Comparison of ENCODE assay signal across 10 cellular contexts in genomic region chr15:81091889-81092558, GRCh38. TPM values are rescaled to one million over a fixed set of nuclear protein-coding genes. Genes with fewer than 3 reads are reported as not detected.
DNase-seq lines count a peak whose midpoint lies in the region; TF ChIP-seq lines count a peak whose summit lies in the region.
"Had no signal": no experiment of that assay in that cellular context is flagged by ENCODE, and none has a peak within 500 bp of the region (broad histone marks: within the 10 kb centered on the region; RNA-seq: fewer than 3 reads in every experiment).

No MANE protein-coding gene starts in this region.

- H3K79me1 ChIP-seq in neuronal stem cell (ENCODE audit: low read depth, low read length): no peaks in the 10 kb centered on the region

- no peak overlapping the region for H2AK5ac ChIP-seq in neuronal stem cell (ENCODE audit: low read depth, low read length)

- CTCF ChIA-PET in HEK293T (lab: Yijun Ruan, JAX): interaction anchor here (0.7 to 5.6 kb wide), 6 partner anchors 9 to 313 kb away, joined by 3 to 27 read pairs (median 8); partner anchors contain the start of gene CEMIP

- peak overlapping the region; percentile 21 for H3K4me3 ChIP-seq in SJCRH30
- H3K4me3 ChIP-seq in neuronal stem cell (ENCODE audit: low read length in 2 of 2): no peak overlapping the region

- no peak overlapping the region for H3K18ac ChIP-seq in neuronal stem cell (ENCODE audit: low read length)

- DNase-seq in HEK293T (ENCODE audit: extremely low spot score): peak; percentile 61
- DNase-seq in SJCRH30: peak; percentile 68 to 80
- DNase-seq in glomerular visceral epithelial cell (ENCODE audit: extremely low spot score): peak; percentile 55
- peak; percentile 77 for DNase-seq in smooth muscle cell of the brain vasculature (ENCODE audit: low read depth, low spot score)
- no peak for DNase-seq in ureter (ENCODE audit: low spot score)
- no peak for DNase-seq in stimulated activated CD4-positive, alpha-beta T cell treated with anti-CD3 and anti-CD28 coated beads, Interleukin-2, amount 100 ng/mL, for 24 hours
- no peak for DNase-seq in neuronal stem cell (ENCODE audit: low spot score)
- no peak for DNase-seq in iPS-NIHi11 (ENCODE audit: low spot score)
- DNase-seq: NCI-H1105; stimulated activated CD8-positive, alpha-beta memory T cell treated with anti-CD3 and anti-CD28 coated beads, Interleukin-4, amount 100 ng/mL, for 48 hours had no signal

- H3K27me3 ChIP-seq in SJCRH30 (no peaks in the 10 kb centered on the region), neuronal stem cell (ENCODE audit: control insufficient read depth in 3 of 3, insufficient read depth in 3 of 3, low read depth in 1 of 3, low read length in 3 of 3) (peaks cover 0 to 16% (median 0%) of the 10 kb centered on the region in 3 experiments)

- H2BK120ac ChIP-seq in neuronal stem cell (ENCODE audit: low read depth, low read length): no peak overlapping the region

- no peak overlapping the region for H2BK12ac ChIP-seq in neuronal stem cell (ENCODE audit: low read length)

- H3K27ac ChIP-seq in SJCRH30 (peak overlapping the region; percentile 49), neuronal stem cell (replicated peaks; ENCODE audit: low read length) (no peak overlapping the region)

- no peak overlapping the region for H3K23ac ChIP-seq in neuronal stem cell (ENCODE audit: low read depth, low read length, poor library complexity)

- POLR2A ChIA-PET in HEK293T (lab: Yijun Ruan, JAX): interaction anchor here (1.5 kb wide), 1 partner anchor 90 kb away, joined by 9 read pairs; no protein-coding TSS in a partner anchor

- H2BK5ac ChIP-seq in neuronal stem cell (ENCODE audit: low read length): no peak overlapping the region

- no peak overlapping the region for H3K14ac ChIP-seq in neuronal stem cell (ENCODE audit: low read length)

- no peak overlapping the region for H3K9ac ChIP-seq in neuronal stem cell (ENCODE audit: low read depth, low read length, poor library complexity)

- H4K91ac ChIP-seq in neuronal stem cell (ENCODE audit: low read depth, low read length, poor library complexity): no peak overlapping the region

- H3K36me3 ChIP-seq in SJCRH30 (no peaks in the 10 kb centered on the region), neuronal stem cell (replicated peaks in 1 of 2; ENCODE audit: control insufficient read depth in 2 of 2, insufficient read depth in 2 of 2, low read length in 2 of 2) (no peaks in the 10 kb centered on the region)

- H2BK15ac ChIP-seq in neuronal stem cell (ENCODE audit: low read length): no peak overlapping the region

- no CpG with 5 or more reads among the region's 13 CpGs for WGBS in neuronal stem cell (ENCODE audit: extremely low coverage in 2 of 2, insufficient read length in 2 of 2, insufficient replicate concordance in 1 of 2), 2 donors

- H2AFZ ChIP-seq in neuronal stem cell (ENCODE audit: low read length): no peak overlapping the region

- H4K8ac ChIP-seq in neuronal stem cell (ENCODE audit: low read depth, low read length): no peak overlapping the region

- no peak overlapping the region for H3K4ac ChIP-seq in neuronal stem cell (ENCODE audit: low read length)

- no peaks in the 10 kb centered on the region for H3K9me3 ChIP-seq in SJCRH30 (replicated peaks)
- H3K9me3 ChIP-seq in neuronal stem cell (replicated peaks in 1 of 2; ENCODE audit: control insufficient read depth in 2 of 2, insufficient read depth in 1 of 2, low read depth in 1 of 2, low read length in 2 of 2): no peaks in the 10 kb centered on the region

- H3K4me1 ChIP-seq in SJCRH30: peaks cover 11% of the 10 kb centered on the region
- peaks cover 0 to 2% of the 10 kb centered on the region in 2 donors for H3K4me1 ChIP-seq in neuronal stem cell (ENCODE audit: control insufficient read depth in 2 of 2, insufficient read depth in 1 of 2, low read depth in 1 of 2, low read length in 2 of 2)

- no peak overlapping the region for H3K4me2 ChIP-seq in neuronal stem cell (ENCODE audit: insufficient read depth, low read length, poor library complexity, severe bottlenecking)

TF ChIP-seq in HEK293T, 16 proteins besides CTCF, POLR2A, EP300 and RAD21:
- TF ChIP-seq CTBP1 (IDR thresholded peaks at IDR 0.05; ENCODE audit: borderline replicate concordance): no peak

RNA-seq across cellular contexts. Expression of gene CFAP161, which starts 42.0 kb away (rescaled TPM):
- not detected in 2 replicates for total RNA-seq in SJCRH30 (2014; rRNA removed; shearing (Covaris generic))
- total RNA-seq in ureter: 0.57 TPM
- not detected for polyA plus RNA-seq in neuronal stem cell (2013, experiment 1 of 2)
- polyA plus RNA-seq in neuronal stem cell (2013, experiment 2 of 2): not detected

Comparison
In these comparisons a context has a peak if more than half of its experiments do, and no peak if none do; other contexts are left out.
1. DNase-seq: peak in HEK293T (single experiment), SJCRH30 (2 of 2), glomerular visceral epithelial cell (single experiment) and smooth muscle cell of the brain vasculature (single experiment); none in ureter (single experiment), stimulated activated CD4-positive, alpha-beta T cell treated with anti-CD3 and anti-CD28 coated beads, Interleukin-2, amount 100 ng/mL, for 24 hours (0 of 2), neuronal stem cell (single experiment) and iPS-NIHi11 (single experiment).